Comparison of ENCODE assay signal across 8 cellular contexts in genomic region chr1:56644941-56645662, GRCh38. TPM values are rescaled to one million over a fixed set of nuclear protein-coding genes. Genes with fewer than 3 reads are reported as not detected.
DNase-seq lines count a peak whose midpoint lies in the region; ATAC-seq and TF ChIP-seq lines count a peak whose summit lies in the region.

PRKAA2 (plus strand) TSS chr1:56645314; CDS start chr1:56645388, 74 bp downstream.

- peak within 1 kb of the TSS; percentile 54 for H3K27ac ChIP-seq in parathyroid adenoma

- no peaks in the 10 kb centered on the region for H3K9me3 ChIP-seq in parathyroid adenoma (ENCODE audit: control insufficient read depth, low read length)

- H3K4me1 Mint-ChIP-seq in activated CD4-positive, alpha-beta T cell treated with anti-CD3 and anti-CD28 coated beads for 36 hours = peaks cover 6% of the 10 kb centered on the region
- H3K4me1 Mint-ChIP-seq in activated naive CD8-positive, alpha-beta T cell treated with anti-CD3 and anti-CD28 coated beads, Interleukin-2, amount 50 U/mL, for 24 hours = peaks cover 8% of the 10 kb centered on the region

- H3K9ac ChIP-seq in parathyroid adenoma = peak within 1 kb of the TSS; percentile 37

- no peak for TF ChIP-seq CTCF in parathyroid adenoma (IDR thresholded peaks at IDR 0.05)

- peak within 1 kb of the TSS; percentile 71 for H3K4me3 ChIP-seq in parathyroid adenoma (ENCODE audit: low read depth, low read length)

- H3K4me3 Mint-ChIP-seq in activated CD4-positive, alpha-beta T cell treated with anti-CD3 and anti-CD28 coated beads for 36 hours = peak within 1 kb of the TSS; percentile 3
- H3K4me3 Mint-ChIP-seq in activated naive CD8-positive, alpha-beta T cell treated with anti-CD3 and anti-CD28 coated beads, Interleukin-2, amount 50 U/mL, for 24 hours = peak within 1 kb of the TSS; percentile 52

- no peaks in the 10 kb centered on the region for H3K27me3 ChIP-seq in parathyroid adenoma (ENCODE audit: control insufficient read depth, insufficient read depth, low read length)

- peak; percentile 45 for DNase-seq in activated CD4-positive, alpha-beta T cell treated with anti-CD3 and anti-CD28 coated beads for 36 hours
- no peak for DNase-seq in activated CD4-positive, alpha-beta T cell treated with anti-CD3 and anti-CD28 coated beads, Interleukin-2, amount 50 U/mL, for 1 hour
- peak; percentile 32 for DNase-seq in LoVo (ENCODE audit: low spot score)
- DNase-seq in activated naive CD8-positive, alpha-beta T cell treated with anti-CD3 and anti-CD28 coated beads, Interleukin-2, amount 50 U/mL, for 24 hours = peak; percentile 7
- DNase-seq in left cardiac atrium = peak; percentile 60

- intact Hi-C loops in activated CD4-positive, alpha-beta T cell treated with anti-CD3 and anti-CD28 coated beads for 36 hours (cut with DNase I, micrococcal nuclease) = no loop called here
- intact Hi-C loops in left cardiac atrium (cut with DNase I) = loop anchor here in 1 of 2 donors (10.0 kb wide), 1 partner anchor 60 kb away; no protein-coding TSS in a partner anchor

- H3K36me3 ChIP-seq in parathyroid adenoma (ENCODE audit: control insufficient read depth, insufficient read depth, low read length) = no peaks in the 10 kb centered on the region

- H2AFZ ChIP-seq in parathyroid adenoma = peak within 1 kb of the TSS; percentile 95

- H3K27me3 Mint-ChIP-seq in activated CD4-positive, alpha-beta T cell treated with anti-CD3 and anti-CD28 coated beads for 36 hours = peaks cover 47% of the 10 kb centered on the region
- H3K27me3 Mint-ChIP-seq in activated naive CD8-positive, alpha-beta T cell treated with anti-CD3 and anti-CD28 coated beads, Interleukin-2, amount 50 U/mL, for 24 hours = peaks cover 65% of the 10 kb centered on the region

- CTCF ChIA-PET in activated CD4-positive, alpha-beta T cell treated with anti-CD3 and anti-CD28 coated beads for 36 hours (lab: Charles Lee) = no interaction called here

- H3K9me3 Mint-ChIP-seq in activated CD4-positive, alpha-beta T cell treated with anti-CD3 and anti-CD28 coated beads for 36 hours (ENCODE audit: low read depth) = peaks cover 1% of the 10 kb centered on the region
- H3K9me3 Mint-ChIP-seq in activated naive CD8-positive, alpha-beta T cell treated with anti-CD3 and anti-CD28 coated beads, Interleukin-2, amount 50 U/mL, for 24 hours = peaks cover 13% of the 10 kb centered on the region

- peaks cover 2% of the 10 kb centered on the region for H3K79me2 ChIP-seq in parathyroid adenoma

- H3K4me1 ChIP-seq in parathyroid adenoma = no peaks in the 10 kb centered on the region

- H3K4me2 ChIP-seq in parathyroid adenoma (ENCODE audit: low read length) = peak within 1 kb of the TSS; percentile 90

- peak; percentile 47 for ATAC-seq in activated CD4-positive, alpha-beta T cell treated with anti-CD3 and anti-CD28 coated beads for 36 hours
- ATAC-seq in activated naive CD8-positive, alpha-beta T cell treated with anti-CD3 and anti-CD28 coated beads, Interleukin-2, amount 50 U/mL, for 24 hours = peak; percentile 28
- ATAC-seq in left cardiac atrium (peak; percentile 94 to 95), HG03565 (IDR thresholded peaks at IDR 0.05; ENCODE audit: unreplicated experiment) (no peak), GM18520 (IDR thresholded peaks at IDR 0.05; ENCODE audit: unreplicated experiment) (no peak)

- H3K27ac Mint-ChIP-seq in activated CD4-positive, alpha-beta T cell treated with anti-CD3 and anti-CD28 coated beads for 36 hours = peak within 1 kb of the TSS; percentile 25
- H3K27ac Mint-ChIP-seq in activated naive CD8-positive, alpha-beta T cell treated with anti-CD3 and anti-CD28 coated beads, Interleukin-2, amount 50 U/mL, for 24 hours = no peak within 1 kb of the TSS

- POLR2A ChIA-PET in activated CD4-positive, alpha-beta T cell treated with anti-CD3 and anti-CD28 coated beads for 36 hours (lab: Charles Lee) = no interaction called here

- H3K36me3 Mint-ChIP-seq in activated CD4-positive, alpha-beta T cell treated with anti-CD3 and anti-CD28 coated beads for 36 hours (ENCODE audit: low read depth) = peaks cover 2% of the 10 kb centered on the region
- H3K36me3 Mint-ChIP-seq in activated naive CD8-positive, alpha-beta T cell treated with anti-CD3 and anti-CD28 coated beads, Interleukin-2, amount 50 U/mL, for 24 hours (ENCODE audit: low read depth) = no peaks in the 10 kb centered on the region

RNA-seq across cellular contexts. Expression of gene PRKAA2, which starts in this region (rescaled TPM):
- under 1 TPM in 1 of 2 experiments, not detected in 1; 0.02 TPM for total RNA-seq in activated CD4-positive, alpha-beta T cell treated with anti-CD3 and anti-CD28 coated beads for 36 hours
- total RNA-seq in left cardiac atrium = 10 to 100 TPM; 49.7 to 53.2 TPM

Comparison
In these comparisons a context has a peak if more than half of its experiments do, and no peak if none do; other contexts are left out.
1. RNA of gene PRKAA2 (total RNA-seq): 49.7 to 53.2 TPM in left cardiac atrium; 0.02 TPM in activated CD4-positive, alpha-beta T cell treated with anti-CD3 and anti-CD28 coated beads for 36 hours; every median in the first group is over 10 times any median in the second.
2. Peak in DNase-seq and ATAC-seq in activated CD4-positive, alpha-beta T cell treated with anti-CD3 and anti-CD28 coated beads for 36 hours; RNA of the gene not detected or under 1 TPM.
3. ATAC-seq: peak in activated naive CD8-positive, alpha-beta T cell treated with anti-CD3 and anti-CD28 coated beads, Interleukin-2, amount 50 U/mL, for 24 hours (single experiment) and left cardiac atrium (2 of 2); none in HG03565 (single experiment) and GM18520 (single experiment).